17 cellular contexts compared by ENCODE assay signal in the genomic region with DNA sequence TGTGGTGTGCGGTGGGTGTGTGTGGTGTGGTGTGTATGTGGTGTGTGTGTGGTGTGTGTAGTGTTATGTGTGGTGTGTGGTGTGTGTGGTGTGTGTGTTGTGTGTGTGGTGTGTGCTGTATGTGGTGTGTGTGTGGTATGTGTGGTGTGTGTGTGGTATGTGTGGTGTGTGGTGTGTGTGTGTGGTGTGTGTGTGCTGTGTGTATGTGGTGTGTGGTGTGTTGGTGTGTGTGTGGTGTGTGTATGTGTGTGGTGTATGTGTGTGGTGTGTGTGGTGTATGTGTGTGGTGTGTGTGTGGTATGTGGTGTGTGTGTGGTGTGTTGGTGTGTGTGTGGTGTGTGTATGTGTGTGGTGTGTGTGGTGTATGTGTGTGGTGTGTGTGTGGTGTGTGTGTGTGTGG.
"Had no signal": no experiment of that assay in that cellular context is flagged by ENCODE, and none has a peak within 500 bp of the region (broad histone marks: within the 10 kb centered on the region; RNA-seq: fewer than 3 reads in every experiment).

No MANE protein-coding gene starts in this region.

- ATAC-seq: left lobe of liver; mucosa of descending colon; naive thymus-derived CD4-positive, alpha-beta T cell; upper lobe of right lung had no signal

- H3K36me3 Mint-ChIP-seq: activated naive CD8-positive, alpha-beta T cell had no signal

- H3K4me3 ChIP-seq: mucosa of descending colon, skin epidermis, suprapubic skin, upper lobe of right lung had no signal

- H3K4me3 Mint-ChIP-seq: activated naive CD8-positive, alpha-beta T cell; endodermal cell; T-helper 1 cell treated with Interleukin-12 subunit alpha and Interleukin-12 subunit beta and Interleukin-4 antibody, amounts not matched to agents 30 μg/mL and 1 μg/mL, for 36 hours had no signal

- H3K27ac ChIP-seq: skin epidermis, suprapubic skin, upper lobe of right lung, WERI-Rb-1 had no signal

- H3K9me3 ChIP-seq: mucosa of descending colon, suprapubic skin, upper lobe of right lung had no signal

- H3K9me3 Mint-ChIP-seq: endodermal cell; T-helper 1 cell treated with Interleukin-12 subunit alpha and Interleukin-12 subunit beta and Interleukin-4 antibody, amounts not matched to agents 30 μg/mL and 1 μg/mL, for 36 hours had no signal

- H3K27me3 ChIP-seq: upper lobe of right lung had no signal

- H3K36me3 ChIP-seq: suprapubic skin, upper lobe of right lung, WERI-Rb-1 had no signal

- DNase-seq: activated CD4-positive, alpha-beta T cell treated with anti-CD3 and anti-CD28 coated beads, Interleukin-2, amount 50 U/mL, for 48 hours; activated gamma-delta T cell treated with Interleukin-2 at 50 U/mL for 16 hours; anterior cingulate cortex; endodermal cell; islet precursor cell; mucosa of descending colon; naive thymus-derived CD4-positive, alpha-beta T cell; nucleus accumbens; stimulated activated CD4-positive, alpha-beta T cell treated with anti-CD3 and anti-CD28 coated beads, Interleukin-4, amount 100 ng/mL, for 24 hours; stimulated activated naive CD4-positive, alpha-beta T cell treated with Interleukin-2 at 50 U/mL for 16 hours; upper lobe of right lung had no signal

- H3K27ac Mint-ChIP-seq: activated naive CD8-positive, alpha-beta T cell; endodermal cell; T-helper 1 cell treated with Interleukin-12 subunit alpha and Interleukin-12 subunit beta and Interleukin-4 antibody, amounts not matched to agents 30 μg/mL and 1 μg/mL, for 36 hours had no signal

- H3K4me1 ChIP-seq: upper lobe of right lung had no signal
